ENCODE assay signal across 19 cellular contexts in the genomic region with DNA sequence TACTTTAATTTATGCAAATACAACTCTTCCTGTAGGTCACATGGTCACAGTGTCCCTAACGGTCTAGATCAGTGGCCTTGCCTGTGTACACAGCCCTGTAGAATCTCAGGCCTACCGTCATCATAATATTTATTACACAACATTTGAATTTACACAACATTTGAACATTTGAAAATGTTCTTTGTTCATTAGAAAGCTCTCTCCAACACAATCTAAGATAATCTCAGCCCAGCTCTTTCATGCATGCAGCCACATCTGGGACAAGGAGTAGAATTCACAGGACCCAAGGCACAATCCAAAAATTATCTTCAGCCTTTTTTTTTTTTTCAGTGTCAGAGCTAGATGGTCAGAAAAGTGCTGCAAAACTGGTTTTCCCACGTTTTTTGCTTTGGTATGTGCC.
"Had no signal": no experiment of that assay in that cellular context is flagged by ENCODE, and none has a peak within 500 bp of the region (broad histone marks: within the 10 kb centered on the region; RNA-seq: fewer than 3 reads in every experiment).

No MANE protein-coding gene starts in this region.

- DNase-seq: colonic mucosa; dermis blood vessel endothelial cell; esophagus squamous epithelium; foreskin fibroblast; left colon; nucleus accumbens; ovary; right lobe of liver; spleen; stimulated activated CD4-positive, alpha-beta T cell treated with anti-CD3 and anti-CD28 coated beads, Interleukin-15, amount 100 ng/mL, for 24 hours; stimulated activated CD4-positive, alpha-beta T cell treated with anti-CD3 and anti-CD28 coated beads, Interleukin-1b, Interleukin-23, amount 100 ng/mL, for 48 hours; stimulated activated CD4-positive, alpha-beta T cell treated with anti-CD3 and anti-CD28 coated beads, Interleukin-4, amount 100 ng/mL, for 24 hours; stimulated activated naive B cell treated with anti-CD40 and anti-IgM and Interleukin-4, amounts not matched to agents 10 μg/mL and 1 μg/mL and 100 μg/mL, for 72 hours; stimulated activated naive CD8-positive, alpha-beta T cell treated with anti-CD3 and anti-CD28 coated beads, Interleukin-15, amount 100 ng/mL, for 72 hours; testis had no signal

- H3K27ac Mint-ChIP-seq: natural killer cell treated with Interleukin-12 subunit alpha and Interleukin-12 subunit beta and Interleukin-15 and Interleukin-18, amount 100 ng/mL, for 72 hours; neural progenitor cell; stimulated activated naive B cell treated with anti-CD40 and anti-IgM and Interleukin-4, amounts not matched to agents 10 μg/mL and 1 μg/mL and 100 μg/mL, for 72 hours; stimulated activated naive CD8-positive, alpha-beta T cell treated with anti-CD3 and anti-CD28 coated beads, Interleukin-15, amount 100 ng/mL, for 72 hours had no signal

- H3K4me3 ChIP-seq: colonic mucosa, esophagus squamous epithelium, gastroesophageal sphincter, neural progenitor cell, ovary, right lobe of liver, spleen, testis, tibial nerve had no signal

- H3K4me2 ChIP-seq: neural progenitor cell had no signal

- H3K27ac ChIP-seq: colonic mucosa, esophagus squamous epithelium, gastroesophageal sphincter, neural progenitor cell, ovary, right lobe of liver, spleen, testis, tibial nerve had no signal

- H3K4me1 Mint-ChIP-seq: neural progenitor cell; stimulated activated naive B cell treated with anti-CD40 and anti-IgM and Interleukin-4, amounts not matched to agents 10 μg/mL and 1 μg/mL and 100 μg/mL, for 72 hours; stimulated activated naive CD8-positive, alpha-beta T cell treated with anti-CD3 and anti-CD28 coated beads, Interleukin-15, amount 100 ng/mL, for 72 hours had no signal

- H3K4me1 ChIP-seq: colonic mucosa, gastroesophageal sphincter, neural progenitor cell, right lobe of liver, spleen, testis, tibial nerve had no signal

- H3K4me3 Mint-ChIP-seq: natural killer cell treated with Interleukin-12 subunit alpha and Interleukin-12 subunit beta and Interleukin-15 and Interleukin-18, amount 100 ng/mL, for 72 hours; neural progenitor cell; stimulated activated naive B cell treated with anti-CD40 and anti-IgM and Interleukin-4, amounts not matched to agents 10 μg/mL and 1 μg/mL and 100 μg/mL, for 72 hours; stimulated activated naive CD8-positive, alpha-beta T cell treated with anti-CD3 and anti-CD28 coated beads, Interleukin-15, amount 100 ng/mL, for 72 hours had no signal

- H3K27me3 ChIP-seq: colonic mucosa, esophagus squamous epithelium, gastroesophageal sphincter, neural progenitor cell, ovary, right lobe of liver, spleen, testis, tibial nerve had no signal

- H3K9ac ChIP-seq: neural progenitor cell had no signal

- H3K27me3 Mint-ChIP-seq: natural killer cell treated with Interleukin-12 subunit alpha and Interleukin-12 subunit beta and Interleukin-15 and Interleukin-18, amount 100 ng/mL, for 72 hours; stimulated activated naive B cell treated with anti-CD40 and anti-IgM and Interleukin-4, amounts not matched to agents 10 μg/mL and 1 μg/mL and 100 μg/mL, for 72 hours; stimulated activated naive CD8-positive, alpha-beta T cell treated with anti-CD3 and anti-CD28 coated beads, Interleukin-15, amount 100 ng/mL, for 72 hours had no signal

- ATAC-seq: gastroesophageal sphincter; left colon; natural killer cell treated with Interleukin-12 subunit alpha and Interleukin-12 subunit beta and Interleukin-15 and Interleukin-18, amount 100 ng/mL, for 72 hours; right lobe of liver; stimulated activated naive B cell treated with anti-CD40 and anti-IgM and Interleukin-4, amounts not matched to agents 10 μg/mL and 1 μg/mL and 100 μg/mL, for 72 hours; stimulated activated naive CD8-positive, alpha-beta T cell treated with anti-CD3 and anti-CD28 coated beads, Interleukin-15, amount 100 ng/mL, for 72 hours had no signal

- H2AFZ ChIP-seq: neural progenitor cell had no signal

- H3K9me3 ChIP-seq: colonic mucosa, esophagus squamous epithelium, gastroesophageal sphincter, ovary, right lobe of liver, spleen, testis, tibial nerve had no signal

- H3K36me3 ChIP-seq: colonic mucosa, esophagus squamous epithelium, gastroesophageal sphincter, neural progenitor cell, ovary, right lobe of liver, spleen, tibial nerve had no signal

- H3K36me3 Mint-ChIP-seq: neural progenitor cell; stimulated activated naive B cell treated with anti-CD40 and anti-IgM and Interleukin-4, amounts not matched to agents 10 μg/mL and 1 μg/mL and 100 μg/mL, for 72 hours had no signal
